In genomic region chr14:99671230-99672224, GRCh38 we compare ENCODE assay signal across 15 cellular contexts. TPM values are rescaled to one million over a fixed set of nuclear protein-coding genes. Genes with fewer than 3 reads are reported as not detected.
A peak's percentile ranks its signal among the peaks of the same experiment; 100 is the strongest.
DNase-seq lines count a peak whose midpoint lies in the region; ATAC-seq, FAIRE-seq and TF ChIP-seq lines count a peak whose summit lies in the region.
"Had no signal": no experiment of that assay in that cellular context is flagged by ENCODE, and none has a peak within 500 bp of the region (broad histone marks: within the 10 kb centered on the region; RNA-seq: fewer than 3 reads in every experiment).

No MANE protein-coding gene starts in this region.

- H3K27me3 ChIP-seq in BE2C (no peaks in the 10 kb centered on the region), astrocyte (ENCODE audit: insufficient read depth, low read length) (no peaks in the 10 kb centered on the region), iPS-20b (ENCODE audit: insufficient read depth, low read length) (no peaks in the 10 kb centered on the region)

- peak overlapping the region; percentile 64 for H2AFZ ChIP-seq in astrocyte (ENCODE audit: low read depth, low read length)

- H3K9me3 Mint-ChIP-seq in astrocyte (ENCODE audit: unreplicated experiment) = peaks cover 2% of the 10 kb centered on the region
- no peaks in the 10 kb centered on the region for H3K9me3 Mint-ChIP-seq in activated naive CD8-positive, alpha-beta T cell treated with anti-CD3 and anti-CD28 coated beads for 36 hours
- H3K9me3 Mint-ChIP-seq: activated T-helper 17 cell treated with anti-CD3 and anti-CD28 coated beads, Interleukin-2, amount 50 U/mL, for 72 hours had no signal

- no peaks in the 10 kb centered on the region for H3K79me2 ChIP-seq in astrocyte (ENCODE audit: insufficient read depth, low read length)

- H3K27ac ChIP-seq in astrocyte (ENCODE audit: low read depth, low read length) (no peak overlapping the region), iPS-20b (ENCODE audit: low read length) (no peak overlapping the region)

- H3K9ac ChIP-seq in astrocyte (ENCODE audit: low read length) (peak overlapping the region; percentile 41), iPS-20b (ENCODE audit: low read depth, low read length) (peak overlapping the region; percentile 1; the same call in 1 of the 2 replicates)

- WGBS in lower leg skin, 2 donors = 65 to 69% methylated on average over 18 to 20 of the region's 20 CpGs

- H4K20me1 ChIP-seq in astrocyte (ENCODE audit: insufficient read depth, low read length) = no peaks in the 10 kb centered on the region

- no peak for TF ChIP-seq POLR2A in lower leg skin (IDR thresholded peaks at IDR 0.05)

- no peak for FAIRE-seq in astrocyte (lab: Jason Lieb, UNC)
- FAIRE-seq: HTR-8/SVneo, islet of Langerhans had no signal

- no peak overlapping the region for H3K27ac Mint-ChIP-seq in astrocyte (ENCODE audit: unreplicated experiment)
- H3K27ac Mint-ChIP-seq in activated naive CD8-positive, alpha-beta T cell treated with anti-CD3 and anti-CD28 coated beads for 36 hours = no peak overlapping the region
- H3K27ac Mint-ChIP-seq: activated T-helper 17 cell treated with anti-CD3 and anti-CD28 coated beads, Interleukin-2, amount 50 U/mL, for 72 hours had no signal

- no peaks in the 10 kb centered on the region for H3K36me3 ChIP-seq in BE2C
- H3K36me3 ChIP-seq in astrocyte (ENCODE audit: insufficient read depth, low read length) = no peaks in the 10 kb centered on the region
- H3K36me3 ChIP-seq in iPS-20b (ENCODE audit: insufficient read depth, low read depth, low read length) = no peaks in the 10 kb centered on the region

- no peak overlapping the region for H3K4me3 Mint-ChIP-seq in astrocyte (ENCODE audit: unreplicated experiment)
- no peak overlapping the region for H3K4me3 Mint-ChIP-seq in activated naive CD8-positive, alpha-beta T cell treated with anti-CD3 and anti-CD28 coated beads for 36 hours
- H3K4me3 Mint-ChIP-seq: activated T-helper 17 cell treated with anti-CD3 and anti-CD28 coated beads, Interleukin-2, amount 50 U/mL, for 72 hours had no signal

- peaks cover 2% of the 10 kb centered on the region for H3K36me3 Mint-ChIP-seq in astrocyte (ENCODE audit: low read depth, unreplicated experiment)
- H3K36me3 Mint-ChIP-seq in activated naive CD8-positive, alpha-beta T cell treated with anti-CD3 and anti-CD28 coated beads for 36 hours = no peaks in the 10 kb centered on the region

- intact Hi-C loops in lower leg skin (cut with DNase I; ENCODE audit: low total_unique reads) = no loop called here

- H3K9me3 ChIP-seq in BE2C = no peaks in the 10 kb centered on the region
- no peaks in the 10 kb centered on the region for H3K9me3 ChIP-seq in astrocyte (ENCODE audit: insufficient read depth, low read depth, low read length)
- no peaks in the 10 kb centered on the region for H3K9me3 ChIP-seq in iPS-20b (ENCODE audit: insufficient read depth, low read depth, low read length)

- H3K4me2 ChIP-seq in astrocyte (ENCODE audit: low read length) = peak overlapping the region; percentile 21

- H3K4me1 ChIP-seq in BE2C (no peaks in the 10 kb centered on the region), astrocyte (ENCODE audit: insufficient read depth, low read length) (peaks cover 22% of the 10 kb centered on the region), iPS-20b (ENCODE audit: insufficient read depth, low read length) (peaks cover 20% of the 10 kb centered on the region)

- DNase-seq in BE2C (peak; percentile 4), astrocyte (ENCODE audit: low read depth) (no peak), nucleus accumbens (lab: John Stamatoyannopoulos, UW) (peak in 42 of 56 donors; percentile 13 to 87 (median 52)), lower leg skin (ENCODE audit: low spot score in 2 of 2) (no peak), NCI-H82 (lab: John Stamatoyannopoulos, UW) (no peak)
- no peak for DNase-seq in activated naive CD8-positive, alpha-beta T cell treated with anti-CD3 and anti-CD28 coated beads for 36 hours
- DNase-seq: activated CD4-positive, alpha-beta T cell treated with anti-CD3 and anti-CD28 coated beads for 4 hours; DMS53; NCI-H1092 treated with DMSO at 0.1 percent for 48 hours; NCI-H446 treated with DMSO at 0.1 percent for 48 hours had no signal

- TF ChIP-seq CTCF in BE2C (IDR thresholded peaks at IDR 0.05; ENCODE audit: low read depth, low read length) (no peak), astrocyte (IDR thresholded peaks at IDR 0.05; ENCODE audit: insufficient read depth, low read depth, low read length) (no peak), lower leg skin (IDR thresholded peaks at IDR 0.05) (no peak)

- ATAC-seq in activated CD4-positive, CD25-positive, alpha-beta regulatory T cell treated with anti-CD3 and anti-CD28 coated beads, Interleukin-2, amount 50 U/mL, for 24 hours = no peak

- peaks cover 9% of the 10 kb centered on the region for H3K4me1 Mint-ChIP-seq in astrocyte (ENCODE audit: low read depth, unreplicated experiment)
- peaks cover 2% of the 10 kb centered on the region for H3K4me1 Mint-ChIP-seq in activated naive CD8-positive, alpha-beta T cell treated with anti-CD3 and anti-CD28 coated beads for 36 hours

- H3K27me3 Mint-ChIP-seq in astrocyte (ENCODE audit: low read depth, unreplicated experiment) = peaks cover 30% of the 10 kb centered on the region
- H3K27me3 Mint-ChIP-seq in activated naive CD8-positive, alpha-beta T cell treated with anti-CD3 and anti-CD28 coated beads for 36 hours = peaks cover 19% of the 10 kb centered on the region

- H3K4me3 ChIP-seq in BE2C (ENCODE audit: low read depth, low read length) (no peak overlapping the region), astrocyte (ENCODE audit: insufficient read depth, low read depth, low read length) (no peak overlapping the region), iPS-20b (ENCODE audit: low read length) (no peak overlapping the region), lower leg skin (ENCODE audit: low read depth, poor library complexity, severe bottlenecking) (no peak overlapping the region)

RNA-seq across cellular contexts. Expression of gene CYP46A1, which starts 12.6 kb away (rescaled TPM):
- 0.26 TPM for polyA plus RNA-seq in BE2C (2012; ENCODE audit: insufficient read depth, insufficient read length, low read depth)
- 0.41 and 0.52 TPM in 2 replicates for total RNA-seq in astrocyte
- total RNA-seq in activated naive CD8-positive, alpha-beta T cell treated with anti-CD3 and anti-CD28 coated beads for 36 hours = under 1 TPM; 0.16 to 0.18 TPM
- 1 to 10 TPM in 1 of 4 donors, under 1 TPM in 2, not detected in 1; 0.13 to 4.7 (median 0.55) TPM for total RNA-seq in lower leg skin

RNA-seq across cellular contexts. Expression of gene HHIPL1, which starts 26.6 kb away (rescaled TPM):
- polyA plus RNA-seq in BE2C (2012; ENCODE audit: insufficient read depth, insufficient read length, low read depth) = 0.14 TPM
- total RNA-seq in astrocyte (0.86 and 1.1 TPM in 2 replicates), lower leg skin (1 to 10 TPM in 2 of 4 donors, under 1 TPM in 2; 0.59 to 2.4 (median 0.92) TPM)
- total RNA-seq in activated naive CD8-positive, alpha-beta T cell treated with anti-CD3 and anti-CD28 coated beads for 36 hours = under 1 TPM in 1 of 2 experiments, not detected in 1; 0.02 TPM

Comparison
In these comparisons a context has a peak if more than half of its experiments do, and no peak if none do; other contexts are left out.
1. DNase-seq: peak in BE2C (single experiment) and nucleus accumbens (42 of 56); none in astrocyte (single experiment), activated naive CD8-positive, alpha-beta T cell treated with anti-CD3 and anti-CD28 coated beads for 36 hours (single experiment), lower leg skin (0 of 2) and NCI-H82 (single experiment).